In genomic region chr2:227906991-227907390, GRCh38 we compare ENCODE assay signal across 32 cellular contexts. TPM values are rescaled to one million over a fixed set of nuclear protein-coding genes. Genes with fewer than 3 reads are reported as not detected.
"Had no signal": no experiment of that assay in that cellular context is flagged by ENCODE, and none has a peak within 500 bp of the region (broad histone marks: within the 10 kb centered on the region; RNA-seq: fewer than 3 reads in every experiment).

No MANE protein-coding gene starts in this region.

- FAIRE-seq: TTC549 had no signal

- DNase-seq: activated CD4-positive, alpha-beta T cell treated with anti-CD3 and anti-CD28 coated beads for 36 hours; activated CD4-positive, alpha-beta T cell treated with anti-CD3 and anti-CD28 coated beads, Interleukin-2, amount 10 ng/mL, durations not matched to agents 7 days and 5 days; activated CD4-positive, alpha-beta T cell treated with anti-CD3 and anti-CD28 coated beads, Interleukin-2, amount 50 U/mL, for 48 hours; activated CD8-positive, alpha-beta T cell treated with anti-CD3 and anti-CD28 coated beads, Interleukin-2, amount 10 ng/mL, durations not matched to agents 7 days and 5 days; activated gamma-delta T cell; activated naive CD4-positive, alpha-beta T cell treated with Interleukin-2 at 50 U/mL for 16 hours; activated T-cell treated with anti-CD3 and anti-CD28 coated beads, Interleukin-2, amount 50 U/mL, for 24 hours; amniotic stem cell; aorta; brain microvascular endothelial cell; central memory CD4-positive, alpha-beta T cell; Kasumi-1; KG1; MM.1S; NCI-H1048; NCI-H1105 treated with DMSO at 0.1 percent for 48 hours; NCI-H1436; NCI-H1694; NCI-H1930; NCI-H2081 treated with DMSO at 0.1 percent for 48 hours; NCI-H226; NCI-H446 treated with DMSO at 0.1 percent for 48 hours; NCI-H524 treated with DMSO at 0.1 percent for 48 hours; SHP77; SK-N-SH had no signal

- H3K27me3 ChIP-seq: brain microvascular endothelial cell, SJSA1 had no signal

- H3K27ac ChIP-seq: brain microvascular endothelial cell, SJSA1 had no signal

- H3K4me2 ChIP-seq: SK-N-SH had no signal

- H3K4me3 ChIP-seq: SJSA1 had no signal

- ATAC-seq: activated CD4-positive, alpha-beta T cell treated with anti-CD3 and anti-CD28 coated beads for 36 hours; activated CD4-positive, CD25-positive, alpha-beta regulatory T cell treated with anti-CD3 and anti-CD28 coated beads, Interleukin-2, amount 50 U/mL, for 24 hours; activated CD8-positive, alpha-beta T cell treated with anti-CD3 and anti-CD28 coated beads, Interleukin-2, amount 10 ng/mL, durations not matched to agents 7 days and 5 days; activated naive CD4-positive, alpha-beta T cell treated with anti-CD3 and anti-CD28 coated beads, Interleukin-2, amount 50 U/mL, for 72 hours; Panc1; WTC11 had no signal

- H3K9me3 ChIP-seq: SJSA1, SK-N-SH had no signal

- H3K36me3 ChIP-seq: brain microvascular endothelial cell, SJSA1 had no signal

- H3K4me1 ChIP-seq: SJSA1 had no signal

- H3K9ac ChIP-seq: SK-N-SH had no signal

RNA-seq across cellular contexts. Expression of gene DAW1, which starts 35.6 kb away (rescaled TPM):
- total RNA-seq: activated CD4-positive, alpha-beta T cell treated with anti-CD3 and anti-CD28 coated beads for 36 hours; activated CD4-positive, alpha-beta T cell treated with anti-CD3 and anti-CD28 coated beads, Interleukin-2, amount 10 ng/mL, durations not matched to agents 7 days and 5 days; activated CD8-positive, alpha-beta T cell treated with anti-CD3 and anti-CD28 coated beads, Interleukin-2, amount 10 ng/mL, durations not matched to agents 7 days and 5 days; activated naive CD4-positive, alpha-beta T cell treated with anti-CD3 and anti-CD28 coated beads, Interleukin-2, amount 50 U/mL, for 72 hours; activated T-helper 2 cell treated with anti-CD3 and anti-CD28 coated beads, Interferon-gamma antibody, Interleukin-2, Interleukin-4, amounts not matched to agents 10 μg/mL and 5 μg/mL and 100 μg/mL, durations not matched to agents 14 hours and 24 hours and 36 hours had no signal
